8 cellular contexts compared by ENCODE assay signal in the genomic region with DNA sequence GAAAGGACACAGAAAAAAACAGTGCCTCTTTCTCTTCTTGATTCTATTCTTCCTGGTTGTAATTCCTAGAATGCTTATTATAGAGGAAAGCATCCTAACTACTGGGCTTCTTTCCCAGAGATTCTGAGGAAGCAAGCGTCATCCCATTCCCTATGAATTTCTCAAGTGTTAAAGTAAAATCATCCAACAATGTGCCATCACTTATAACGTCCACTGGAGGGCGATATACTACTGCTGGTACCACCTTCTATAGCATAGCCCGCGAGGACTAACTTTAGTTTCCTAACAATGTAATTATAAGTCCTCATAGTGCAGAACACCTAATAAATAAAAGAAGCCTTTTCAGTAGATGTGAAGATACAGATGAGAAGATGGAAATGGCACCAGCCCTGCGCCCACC. TPM values are rescaled to one million over a fixed set of nuclear protein-coding genes. Genes with fewer than 3 reads are reported as not detected.
DNase-seq lines count a peak whose midpoint lies in the region; ATAC-seq, FAIRE-seq and TF ChIP-seq lines count a peak whose summit lies in the region.

No MANE protein-coding gene starts in this region.

- peaks cover 41% of the 10 kb centered on the region for H3K27me3 Mint-ChIP-seq in activated naive CD8-positive, alpha-beta T cell treated with anti-CD3 and anti-CD28 coated beads for 36 hours

- H3K36me3 Mint-ChIP-seq in activated naive CD8-positive, alpha-beta T cell treated with anti-CD3 and anti-CD28 coated beads for 36 hours = no peaks in the 10 kb centered on the region

- no peak overlapping the region for H2AFZ ChIP-seq in keratinocyte (ENCODE audit: control insufficient read depth, low read length)

- H4K20me1 ChIP-seq in keratinocyte (ENCODE audit: control insufficient read depth, extremely low read depth, insufficient read depth, low read length) = no peaks in the 10 kb centered on the region

- no peaks in the 10 kb centered on the region for H3K9me3 Mint-ChIP-seq in activated naive CD8-positive, alpha-beta T cell treated with anti-CD3 and anti-CD28 coated beads for 36 hours

- no peaks in the 10 kb centered on the region for H3K36me3 ChIP-seq in heart left ventricle
- no peaks in the 10 kb centered on the region for H3K36me3 ChIP-seq in keratinocyte (ENCODE audit: control insufficient read depth in 2 of 2, extremely low read depth in 1 of 2, insufficient read depth in 2 of 2, low read length in 2 of 2)

- H3K27ac ChIP-seq in heart left ventricle = no peak overlapping the region
- no peak overlapping the region for H3K27ac ChIP-seq in right cardiac atrium (ENCODE audit: low read length)
- H3K27ac ChIP-seq in keratinocyte (ENCODE audit: control insufficient read depth, insufficient read depth, low read length) = no peak overlapping the region

- no peaks in the 10 kb centered on the region for H3K4me1 ChIP-seq in heart left ventricle
- no peaks in the 10 kb centered on the region for H3K4me1 ChIP-seq in right cardiac atrium (ENCODE audit: control insufficient read depth, insufficient read depth, low read length)
- H3K4me1 ChIP-seq in keratinocyte (ENCODE audit: control insufficient read depth, extremely low read depth, insufficient read depth, low read length) = no peaks in the 10 kb centered on the region

- dilution Hi-C loops in keratinocyte (cut with MboI; ENCODE audit: extremely low pct_ligation_motif_present, low sequenced_read_pairs) = no loop called here

- H3K4me3 ChIP-seq in heart left ventricle = no peak overlapping the region
- no peak overlapping the region for H3K4me3 ChIP-seq in right cardiac atrium (ENCODE audit: low read length)
- no peak overlapping the region for H3K4me3 ChIP-seq in WI38 (ENCODE audit: low read depth, low read length)
- H3K4me3 ChIP-seq in keratinocyte (ENCODE audit: control insufficient read depth in 2 of 3, extremely low read depth in 1 of 3, insufficient read depth in 2 of 3, low read depth in 1 of 3, low read length in 3 of 3) = no peak overlapping the region

- intact Hi-C loops in heart left ventricle (cut with DNase I) = no loop called here
- intact Hi-C loops in right cardiac atrium (cut with DNase I) = no loop called here

- 3 to 9% (median 7%) methylated on average over 6 of the region's 6 CpGs for whole genome bisulfite sequencing in heart left ventricle, 4 donors
- 3% methylated on average over 6 of the region's 6 CpGs for WGBS in right cardiac atrium

- H3K4me1 Mint-ChIP-seq in activated naive CD8-positive, alpha-beta T cell treated with anti-CD3 and anti-CD28 coated beads for 36 hours = no peaks in the 10 kb centered on the region

- H3K9me3 ChIP-seq in heart left ventricle (peaks cover 0 to 5% (median 0%) of the 10 kb centered on the region in 12 donors), right cardiac atrium (ENCODE audit: control insufficient read depth, low read length) (no peaks in the 10 kb centered on the region), keratinocyte (ENCODE audit: control insufficient read depth, low read depth, low read length) (no peaks in the 10 kb centered on the region)

- H3K4me2 ChIP-seq in keratinocyte (ENCODE audit: control insufficient read depth, extremely low read depth, insufficient read depth, low read depth, low read length) = no peak overlapping the region

- no peak for FAIRE-seq in keratinocyte (lab: Jason Lieb, UNC)

- DNase-seq in heart left ventricle (no peak), right cardiac atrium (no peak), Kasumi-1 (lab: John Stamatoyannopoulos, UW) (peak; percentile 25 to 40), keratinocyte (ENCODE audit: low read depth, low spot score) (no peak), NCI-H187 treated with DMSO at 0.1 percent for 48 hours (lab: John Stamatoyannopoulos, UW) (no peak)
- no peak for DNase-seq in activated naive CD8-positive, alpha-beta T cell treated with anti-CD3 and anti-CD28 coated beads for 36 hours

- H3K79me2 ChIP-seq in keratinocyte (ENCODE audit: control insufficient read depth, insufficient read depth, low read length) = no peaks in the 10 kb centered on the region

- TF ChIP-seq CTCF in heart left ventricle (IDR thresholded peaks at IDR 0.05) (peak; percentile 15 to 55 (median 40)), WI38 (IDR thresholded peaks at IDR 0.05; ENCODE audit: low read depth, low read length) (peak; percentile 17; the same call in 1 of the 2 replicates), keratinocyte (optimal IDR thresholded peaks at IDR 0.05 in 1 of 3, IDR thresholded peaks at IDR 0.05 in 1 of 3, conservative IDR thresholded peaks at IDR 0.05 in 1 of 3; ENCODE audit: extremely low read depth in 1 of 3, insufficient read depth in 2 of 3, low read length in 3 of 3) (peak; percentile 36 to 52 (median 44))

- no peaks in the 10 kb centered on the region for H3K9me1 ChIP-seq in keratinocyte (ENCODE audit: control insufficient read depth, extremely low read depth, insufficient read depth, low read length)

- H3K9ac ChIP-seq in keratinocyte (ENCODE audit: control insufficient read depth, extremely low read depth, insufficient read depth, low read length) = no peak overlapping the region

- H3K27ac Mint-ChIP-seq in activated naive CD8-positive, alpha-beta T cell treated with anti-CD3 and anti-CD28 coated beads for 36 hours = no peak overlapping the region

- H3K27me3 ChIP-seq in heart left ventricle = peaks cover 0 to 74% (median 5%) of the 10 kb centered on the region in 9 donors
- no peaks in the 10 kb centered on the region for H3K27me3 ChIP-seq in right cardiac atrium (ENCODE audit: control insufficient read depth, insufficient read depth)
- H3K27me3 ChIP-seq in keratinocyte (ENCODE audit: control insufficient read depth, extremely low read depth, insufficient read depth, low read length) = peaks cover 13% of the 10 kb centered on the region

- ATAC-seq in heart left ventricle (no peak), right cardiac atrium (no peak), GM21526 (IDR thresholded peaks at IDR 0.05; ENCODE audit: low FRiP score, unreplicated experiment) (no peak)

- TF ChIP-seq POLR2A in heart left ventricle (IDR thresholded peaks at IDR 0.05) = no peak

- no peak overlapping the region for H3K4me3 Mint-ChIP-seq in activated naive CD8-positive, alpha-beta T cell treated with anti-CD3 and anti-CD28 coated beads for 36 hours

RNA-seq across cellular contexts. Expression of a gene that starts 4.4 kb away (rescaled TPM):
- not detected for total RNA-seq in heart left ventricle
- not detected for polyA plus RNA-seq in heart left ventricle
- not detected for total RNA-seq in right cardiac atrium
- polyA plus RNA-seq in right cardiac atrium = not detected
- not detected in 3 replicates for polyA plus RNA-seq in keratinocyte
- not detected for polyA plus RNA-seq in keratinocyte (2011; ENCODE audit: low read depth)
- 0.08 TPM in 1 of 2 replicates, not detected in the other for polyA plus RNA-seq in keratinocyte (2011; cell fraction: cytosol; rRNA removed)
- 0.11 and 0.13 TPM in 2 replicates for polyA plus RNA-seq in keratinocyte (2011; cell fraction: nucleus; rRNA removed)
- not detected in 2 replicates for polyA plus RNA-seq in keratinocyte (2012; ENCODE audit: low replicate concordance)
- not detected in 3 replicates for polyA minus RNA-seq in keratinocyte
- polyA minus RNA-seq in keratinocyte (2011; cell fraction: cytosol; rRNA and poly(A)+ RNA removed) = not detected
- not detected in 2 replicates for polyA minus RNA-seq in keratinocyte (2011; cell fraction: nucleus; rRNA and poly(A)+ RNA removed)
- under 1 TPM; 0.52 to 0.72 TPM for total RNA-seq in activated naive CD8-positive, alpha-beta T cell treated with anti-CD3 and anti-CD28 coated beads for 36 hours

Comparison
In these comparisons a context has a peak if more than half of its experiments do, and no peak if none do; other contexts are left out.
1. DNase-seq: peak in Kasumi-1 (2 of 2); none in heart left ventricle (0 of 5), right cardiac atrium (0 of 3), keratinocyte (single experiment), NCI-H187 treated with DMSO at 0.1 percent for 48 hours (single experiment) and activated naive CD8-positive, alpha-beta T cell treated with anti-CD3 and anti-CD28 coated beads for 36 hours (single experiment).
2. Peak in every context shown above with its lines, with median percentiles within 50 percentile points of each other: CTCF ChIP-seq.